In genomic region chr19:51654783-51655182, GRCh38 we compare ENCODE assay signal across 2 cellular contexts.
TF ChIP-seq lines count a peak whose summit lies in the region.

No MANE protein-coding gene starts in this region.

TF ChIP-seq in A549, 52 proteins besides CTCF, POLR2A, EP300 and RAD21:
- TF ChIP-seq SMC3 (IDR thresholded peaks at IDR 0.05) (no peak), MAFK (IDR thresholded peaks at IDR 0.05; ENCODE audit: partially characterized antibody) (peak; percentile 52)

TF ChIP-seq in K562, 482 proteins besides CTCF, POLR2A, EP300 and RAD21 (continues in another document):
- TF ChIP-seq RCOR1 (IDR thresholded peaks at IDR 0.05; ENCODE audit: borderline replicate concordance in 1 of 2, low read depth in 2 of 2, low read length in 2 of 2) (peak in 1 of 2 experiments; percentile 37; a peak in 1 of 4 replicates), ZNF785 (CRISPR knock-in tag; IDR thresholded peaks at IDR 0.05) (no peak), MAZ (CRISPR knock-in tag; conservative IDR thresholded peaks at IDR 0.05 in 1 of 2, IDR thresholded peaks at IDR 0.05 in 1 of 2) (no peak), GABPB1 (CRISPR knock-in tag; IDR thresholded peaks at IDR 0.05) (no peak), IRF2 (CRISPR knock-in tag; IDR thresholded peaks at IDR 0.05) (no peak), STAT5A (IDR thresholded peaks at IDR 0.05; ENCODE audit: borderline replicate concordance, low read length) (no peak), NR0B1 (IDR thresholded peaks at IDR 0.05; ENCODE audit: partially characterized antibody) (no peak), ZNF77 (CRISPR knock-in tag; IDR thresholded peaks at IDR 0.05) (no peak), CBX5 (IDR thresholded peaks at IDR 0.05; ENCODE audit: borderline replicate concordance, low read depth) (peak; percentile 96), ZFPM2 (CRISPR knock-in tag; IDR thresholded peaks at IDR 0.05) (no peak), MXI1 (IDR thresholded peaks at IDR 0.05; ENCODE audit: low read depth, low read length) (no peak), NONO (IDR thresholded peaks at IDR 0.05; ENCODE audit: low read depth in 2 of 2, low read length in 1 of 2) (no peak), NR1H2 (CRISPR knock-in tag; IDR thresholded peaks at IDR 0.05) (no peak), MEF2A (IDR thresholded peaks at IDR 0.05; ENCODE audit: control insufficient read depth, low read depth, low read length) (no peak), ZNF184 (CRISPR knock-in tag; IDR thresholded peaks at IDR 0.05) (no peak), ZNF778 (CRISPR knock-in tag; IDR thresholded peaks at IDR 0.05) (no peak), POU5F1 (IDR thresholded peaks at IDR 0.05; ENCODE audit: borderline replicate concordance, low read depth, low read length, partially characterized antibody) (no peak), SIN3B (IDR thresholded peaks at IDR 0.05; ENCODE audit: low read depth) (no peak), ZBTB7A (IDR thresholded peaks at IDR 0.05; ENCODE audit: borderline replicate concordance, control insufficient read depth, low read depth, low read length) (peak; percentile 44; the same call in 1 of the 2 replicates), NCOA1 (IDR thresholded peaks at IDR 0.05; ENCODE audit: low read depth) (no peak), FOXA3 (CRISPR knock-in tag; conservative IDR thresholded peaks at IDR 0.05 in 1 of 2, IDR thresholded peaks at IDR 0.05 in 1 of 2) (no peak), TAF1 (IDR thresholded peaks at IDR 0.05; ENCODE audit: control insufficient read depth, extremely low read depth, insufficient read depth, low read length, severe bottlenecking) (no peak), AFF1 (IDR thresholded peaks at IDR 0.05; ENCODE audit: low read depth in 1 of 2, partially characterized antibody in 2 of 2) (no peak), ZBED1 (IDR thresholded peaks at IDR 0.05) (no peak), HIVEP1 (CRISPR knock-in tag; IDR thresholded peaks at IDR 0.05) (no peak), ZNF507 (tag; conservative IDR thresholded peaks at IDR 0.05) (no peak), SREBF1 (IDR thresholded peaks at IDR 0.05; ENCODE audit: borderline replicate concordance, low read depth, low read length) (no peak), ZNF431 (CRISPR knock-in tag; IDR thresholded peaks at IDR 0.05) (no peak), ZNF263 (CRISPR knock-in tag; IDR thresholded peaks at IDR 0.05; ENCODE audit: borderline replicate concordance) (no peak), TRIM28 (IDR thresholded peaks at IDR 0.05) (peak; percentile 97), C11orf30 (IDR thresholded peaks at IDR 0.05; ENCODE audit: low read depth) (0 out of 2 replicates have a peak, but pooled peaks have one; percentile 14), HDAC2 (IDR thresholded peaks at IDR 0.05) (no peak), ZC3H8 (IDR thresholded peaks at IDR 0.05) (no peak), MAFF (IDR thresholded peaks at IDR 0.05; ENCODE audit: low read length) (peak; percentile 29; the same call in 1 of the 2 replicates), ZNF436 (CRISPR knock-in tag; IDR thresholded peaks at IDR 0.05) (no peak), ZKSCAN1 (IDR thresholded peaks at IDR 0.05; ENCODE audit: low read depth, low read length) (no peak), PTRF (tag; IDR thresholded peaks at IDR 0.05) (no peak), CBFA2T2 (conservative IDR thresholded peaks at IDR 0.05) (no peak), KDM5B (IDR thresholded peaks at IDR 0.05; ENCODE audit: insufficient replicate concordance, low read depth, low read length) (no peak), ZNF133 (CRISPR knock-in tag; IDR thresholded peaks at IDR 0.05) (no peak), GATAD2B (IDR thresholded peaks at IDR 0.05; ENCODE audit: borderline replicate concordance) (no peak), CC2D1A (IDR thresholded peaks at IDR 0.05) (no peak), KLF10 (CRISPR knock-in tag; IDR thresholded peaks at IDR 0.05) (no peak), CREM (IDR thresholded peaks at IDR 0.05; ENCODE audit: low read depth) (no peak), STAG1 (CRISPR knock-in tag; IDR thresholded peaks at IDR 0.05; ENCODE audit: borderline replicate concordance) (no peak), NR2C1 (IDR thresholded peaks at IDR 0.05) (no peak), NR2C1 (tag; IDR thresholded peaks at IDR 0.05) (no peak), CBX3 (IDR thresholded peaks at IDR 0.05; ENCODE audit: borderline replicate concordance in 1 of 2, low read length in 2 of 2) (peak in 1 of 2 experiments; percentile 98; a peak in 2 of 3 replicates), ZNF134 (CRISPR knock-in tag; conservative IDR thresholded peaks at IDR 0.05) (no peak), NFYB (IDR thresholded peaks at IDR 0.05; ENCODE audit: extremely low read depth, insufficient read length) (no peak), RBM22 (IDR thresholded peaks at IDR 0.05; ENCODE audit: low read depth, low read length, poor library complexity, severe bottlenecking) (no peak)
- TF ChIP-seq, protein P1, sequence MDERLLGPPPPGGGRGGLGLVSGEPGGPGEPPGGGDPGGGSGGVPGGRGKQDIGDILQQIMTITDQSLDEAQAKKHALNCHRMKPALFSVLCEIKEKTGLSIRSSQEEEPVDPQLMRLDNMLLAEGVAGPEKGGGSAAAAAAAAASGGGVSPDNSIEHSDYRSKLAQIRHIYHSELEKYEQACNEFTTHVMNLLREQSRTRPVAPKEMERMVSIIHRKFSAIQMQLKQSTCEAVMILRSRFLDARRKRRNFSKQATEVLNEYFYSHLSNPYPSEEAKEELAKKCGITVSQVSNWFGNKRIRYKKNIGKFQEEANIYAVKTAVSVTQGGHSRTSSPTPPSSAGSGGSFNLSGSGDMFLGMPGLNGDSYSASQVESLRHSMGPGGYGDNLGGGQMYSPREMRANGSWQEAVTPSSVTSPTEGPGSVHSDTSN (CRISPR knock-in tag; IDR thresholded peaks at IDR 0.05; ENCODE audit: low read depth) = no peak
- TF ChIP-seq, protein P1 (tag; conservative IDR thresholded peaks at IDR 0.05; ENCODE audit: low read depth) = peak; percentile 37; the same call in 1 of the 2 replicates
- TF ChIP-seq, protein P2, sequence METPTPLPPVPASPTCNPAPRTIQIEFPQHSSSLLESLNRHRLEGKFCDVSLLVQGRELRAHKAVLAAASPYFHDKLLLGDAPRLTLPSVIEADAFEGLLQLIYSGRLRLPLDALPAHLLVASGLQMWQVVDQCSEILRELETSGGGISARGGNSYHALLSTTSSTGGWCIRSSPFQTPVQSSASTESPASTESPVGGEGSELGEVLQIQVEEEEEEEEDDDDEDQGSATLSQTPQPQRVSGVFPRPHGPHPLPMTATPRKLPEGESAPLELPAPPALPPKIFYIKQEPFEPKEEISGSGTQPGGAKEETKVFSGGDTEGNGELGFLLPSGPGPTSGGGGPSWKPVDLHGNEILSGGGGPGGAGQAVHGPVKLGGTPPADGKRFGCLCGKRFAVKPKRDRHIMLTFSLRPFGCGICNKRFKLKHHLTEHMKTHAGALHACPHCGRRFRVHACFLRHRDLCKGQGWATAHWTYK (CRISPR knock-in tag; IDR thresholded peaks at IDR 0.05) = no peak
- TF ChIP-seq, protein P3, sequence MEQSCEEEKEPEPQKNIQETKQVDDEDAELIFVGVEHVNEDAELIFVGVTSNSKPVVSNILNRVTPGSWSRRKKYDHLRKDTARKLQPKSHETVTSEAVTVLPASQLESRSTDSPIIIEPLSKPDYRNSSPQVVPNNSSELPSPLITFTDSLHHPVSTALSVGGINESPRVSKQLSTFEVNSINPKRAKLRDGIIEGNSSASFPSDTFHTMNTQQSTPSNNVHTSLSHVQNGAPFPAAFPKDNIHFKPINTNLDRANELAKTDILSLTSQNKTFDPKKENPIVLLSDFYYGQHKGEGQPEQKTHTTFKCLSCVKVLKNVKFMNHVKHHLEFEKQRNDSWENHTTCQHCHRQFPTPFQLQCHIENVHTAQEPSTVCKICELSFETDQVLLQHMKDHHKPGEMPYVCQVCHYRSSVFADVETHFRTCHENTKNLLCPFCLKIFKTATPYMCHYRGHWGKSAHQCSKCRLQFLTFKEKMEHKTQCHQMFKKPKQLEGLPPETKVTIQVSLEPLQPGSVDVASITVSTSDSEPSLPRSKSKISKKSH (CRISPR knock-in tag; IDR thresholded peaks at IDR 0.05) = no peak
- TF ChIP-seq, protein P4, sequence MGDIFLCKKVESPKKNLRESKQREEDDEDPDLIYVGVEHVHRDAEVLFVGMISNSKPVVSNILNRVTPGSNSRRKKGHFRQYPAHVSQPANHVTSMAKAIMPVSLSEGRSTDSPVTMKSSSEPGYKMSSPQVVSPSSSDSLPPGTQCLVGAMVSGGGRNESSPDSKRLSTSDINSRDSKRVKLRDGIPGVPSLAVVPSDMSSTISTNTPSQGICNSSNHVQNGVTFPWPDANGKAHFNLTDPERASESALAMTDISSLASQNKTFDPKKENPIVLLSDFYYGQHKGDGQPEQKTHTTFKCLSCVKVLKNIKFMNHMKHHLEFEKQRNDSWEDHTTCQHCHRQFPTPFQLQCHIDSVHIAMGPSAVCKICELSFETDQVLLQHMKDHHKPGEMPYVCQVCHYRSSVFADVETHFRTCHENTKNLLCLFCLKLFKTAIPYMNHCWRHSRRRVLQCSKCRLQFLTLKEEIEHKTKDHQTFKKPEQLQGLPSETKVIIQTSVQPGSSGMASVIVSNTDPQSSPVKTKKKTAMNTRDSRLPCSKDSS (IDR thresholded peaks at IDR 0.05; ENCODE audit: low read depth, partially characterized antibody) = peak; percentile 47
- TF ChIP-seq, protein P5, sequence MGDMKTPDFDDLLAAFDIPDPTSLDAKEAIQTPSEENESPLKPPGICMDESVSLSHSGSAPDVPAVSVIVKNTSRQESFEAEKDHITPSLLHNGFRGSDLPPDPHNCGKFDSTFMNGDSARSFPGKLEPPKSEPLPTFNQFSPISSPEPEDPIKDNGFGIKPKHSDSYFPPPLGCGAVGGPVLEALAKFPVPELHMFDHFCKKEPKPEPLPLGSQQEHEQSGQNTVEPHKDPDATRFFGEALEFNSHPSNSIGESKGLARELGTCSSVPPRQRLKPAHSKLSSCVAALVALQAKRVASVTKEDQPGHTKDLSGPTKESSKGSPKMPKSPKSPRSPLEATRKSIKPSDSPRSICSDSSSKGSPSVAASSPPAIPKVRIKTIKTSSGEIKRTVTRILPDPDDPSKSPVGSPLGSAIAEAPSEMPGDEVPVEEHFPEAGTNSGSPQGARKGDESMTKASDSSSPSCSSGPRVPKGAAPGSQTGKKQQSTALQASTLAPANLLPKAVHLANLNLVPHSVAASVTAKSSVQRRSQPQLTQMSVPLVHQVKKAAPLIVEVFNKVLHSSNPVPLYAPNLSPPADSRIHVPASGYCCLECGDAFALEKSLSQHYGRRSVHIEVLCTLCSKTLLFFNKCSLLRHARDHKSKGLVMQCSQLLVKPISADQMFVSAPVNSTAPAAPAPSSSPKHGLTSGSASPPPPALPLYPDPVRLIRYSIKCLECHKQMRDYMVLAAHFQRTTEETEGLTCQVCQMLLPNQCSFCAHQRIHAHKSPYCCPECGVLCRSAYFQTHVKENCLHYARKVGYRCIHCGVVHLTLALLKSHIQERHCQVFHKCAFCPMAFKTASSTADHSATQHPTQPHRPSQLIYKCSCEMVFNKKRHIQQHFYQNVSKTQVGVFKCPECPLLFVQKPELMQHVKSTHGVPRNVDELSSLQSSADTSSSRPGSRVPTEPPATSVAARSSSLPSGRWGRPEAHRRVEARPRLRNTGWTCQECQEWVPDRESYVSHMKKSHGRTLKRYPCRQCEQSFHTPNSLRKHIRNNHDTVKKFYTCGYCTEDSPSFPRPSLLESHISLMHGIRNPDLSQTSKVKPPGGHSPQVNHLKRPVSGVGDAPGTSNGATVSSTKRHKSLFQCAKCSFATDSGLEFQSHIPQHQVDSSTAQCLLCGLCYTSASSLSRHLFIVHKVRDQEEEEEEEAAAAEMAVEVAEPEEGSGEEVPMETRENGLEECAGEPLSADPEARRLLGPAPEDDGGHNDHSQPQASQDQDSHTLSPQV (IDR thresholded peaks at IDR 0.05) = no peak
